2 cellular contexts compared by ENCODE assay signal in genomic region chr6:80210618-80211017, GRCh38.
TF ChIP-seq lines count a peak whose summit lies in the region.

No MANE protein-coding gene starts in this region.

TF ChIP-seq in HEK293T, 16 proteins besides CTCF, POLR2A, EP300 and RAD21:
- TF ChIP-seq, protein P1, sequence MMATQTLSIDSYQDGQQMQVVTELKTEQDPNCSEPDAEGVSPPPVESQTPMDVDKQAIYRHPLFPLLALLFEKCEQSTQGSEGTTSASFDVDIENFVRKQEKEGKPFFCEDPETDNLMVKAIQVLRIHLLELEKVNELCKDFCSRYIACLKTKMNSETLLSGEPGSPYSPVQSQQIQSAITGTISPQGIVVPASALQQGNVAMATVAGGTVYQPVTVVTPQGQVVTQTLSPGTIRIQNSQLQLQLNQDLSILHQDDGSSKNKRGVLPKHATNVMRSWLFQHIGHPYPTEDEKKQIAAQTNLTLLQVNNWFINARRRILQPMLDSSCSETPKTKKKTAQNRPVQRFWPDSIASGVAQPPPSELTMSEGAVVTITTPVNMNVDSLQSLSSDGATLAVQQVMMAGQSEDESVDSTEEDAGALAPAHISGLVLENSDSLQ (IDR thresholded peaks at IDR 0.05), result peak; percentile 75
- TF ChIP-seq SUZ12 (IDR thresholded peaks at IDR 0.05), result no peak

TF ChIP-seq in GM12878, 131 proteins besides CTCF, POLR2A, EP300 and RAD21 (continued from another document):
- TF ChIP-seq, protein P2, sequence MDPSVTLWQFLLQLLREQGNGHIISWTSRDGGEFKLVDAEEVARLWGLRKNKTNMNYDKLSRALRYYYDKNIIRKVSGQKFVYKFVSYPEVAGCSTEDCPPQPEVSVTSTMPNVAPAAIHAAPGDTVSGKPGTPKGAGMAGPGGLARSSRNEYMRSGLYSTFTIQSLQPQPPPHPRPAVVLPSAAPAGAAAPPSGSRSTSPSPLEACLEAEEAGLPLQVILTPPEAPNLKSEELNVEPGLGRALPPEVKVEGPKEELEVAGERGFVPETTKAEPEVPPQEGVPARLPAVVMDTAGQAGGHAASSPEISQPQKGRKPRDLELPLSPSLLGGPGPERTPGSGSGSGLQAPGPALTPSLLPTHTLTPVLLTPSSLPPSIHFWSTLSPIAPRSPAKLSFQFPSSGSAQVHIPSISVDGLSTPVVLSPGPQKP (IDR thresholded peaks at IDR 0.05; ENCODE audit: low read depth, low read length), result no peak
- no peak for TF ChIP-seq YBX1 (IDR thresholded peaks at IDR 0.05)
- TF ChIP-seq IKZF1 (conservative IDR thresholded peaks at IDR 0.05), result no peak
- TF ChIP-seq RUNX3 (IDR thresholded peaks at IDR 0.05; ENCODE audit: low read length), result peak; percentile 70
- no peak for TF ChIP-seq SMAD5 (IDR thresholded peaks at IDR 0.05; ENCODE audit: low read depth)
- no peak for TF ChIP-seq ATF7 (IDR thresholded peaks at IDR 0.05; ENCODE audit: low read depth)
- TF ChIP-seq, protein P3, sequence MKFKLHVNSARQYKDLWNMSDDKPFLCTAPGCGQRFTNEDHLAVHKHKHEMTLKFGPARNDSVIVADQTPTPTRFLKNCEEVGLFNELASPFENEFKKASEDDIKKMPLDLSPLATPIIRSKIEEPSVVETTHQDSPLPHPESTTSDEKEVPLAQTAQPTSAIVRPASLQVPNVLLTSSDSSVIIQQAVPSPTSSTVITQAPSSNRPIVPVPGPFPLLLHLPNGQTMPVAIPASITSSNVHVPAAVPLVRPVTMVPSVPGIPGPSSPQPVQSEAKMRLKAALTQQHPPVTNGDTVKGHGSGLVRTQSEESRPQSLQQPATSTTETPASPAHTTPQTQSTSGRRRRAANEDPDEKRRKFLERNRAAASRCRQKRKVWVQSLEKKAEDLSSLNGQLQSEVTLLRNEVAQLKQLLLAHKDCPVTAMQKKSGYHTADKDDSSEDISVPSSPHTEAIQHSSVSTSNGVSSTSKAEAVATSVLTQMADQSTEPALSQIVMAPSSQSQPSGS (IDR thresholded peaks at IDR 0.05; ENCODE audit: low read length), result 0 out of 2 replicates have a peak, but pooled peaks have one; percentile 10
- TF ChIP-seq TCF12 (IDR thresholded peaks at IDR 0.05; ENCODE audit: low read depth, low read length), result no peak
